Comparison of ENCODE assay signal across 1 cellular context in the genomic region with DNA sequence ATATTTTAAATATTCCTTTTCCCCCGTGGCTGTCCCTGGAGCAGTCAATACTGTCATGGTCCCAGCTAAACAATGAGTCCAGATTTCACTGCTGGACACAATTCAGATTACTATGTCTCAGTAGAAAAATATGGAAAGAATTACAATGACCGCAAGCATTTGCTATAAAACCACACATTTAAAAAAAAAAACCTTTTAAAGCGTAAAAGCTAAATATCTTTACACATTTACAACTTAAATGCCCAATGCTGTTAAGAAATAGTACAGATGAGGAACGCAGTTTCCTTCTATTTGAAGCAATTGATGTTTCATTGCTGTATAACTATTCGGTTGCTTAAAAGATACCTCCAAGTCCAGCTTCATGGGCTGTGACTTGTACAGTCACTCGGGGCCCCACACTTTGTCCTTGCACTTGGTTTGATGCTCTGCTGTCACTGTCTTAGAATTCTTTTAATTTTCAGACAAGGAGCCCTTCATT.
TF ChIP-seq lines count a peak whose summit lies in the region.

No MANE protein-coding gene starts in this region.

TF ChIP-seq in GM23338, 12 proteins besides CTCF, POLR2A, EP300 and RAD21 (continued from another document):
- TF ChIP-seq, protein P1, sequence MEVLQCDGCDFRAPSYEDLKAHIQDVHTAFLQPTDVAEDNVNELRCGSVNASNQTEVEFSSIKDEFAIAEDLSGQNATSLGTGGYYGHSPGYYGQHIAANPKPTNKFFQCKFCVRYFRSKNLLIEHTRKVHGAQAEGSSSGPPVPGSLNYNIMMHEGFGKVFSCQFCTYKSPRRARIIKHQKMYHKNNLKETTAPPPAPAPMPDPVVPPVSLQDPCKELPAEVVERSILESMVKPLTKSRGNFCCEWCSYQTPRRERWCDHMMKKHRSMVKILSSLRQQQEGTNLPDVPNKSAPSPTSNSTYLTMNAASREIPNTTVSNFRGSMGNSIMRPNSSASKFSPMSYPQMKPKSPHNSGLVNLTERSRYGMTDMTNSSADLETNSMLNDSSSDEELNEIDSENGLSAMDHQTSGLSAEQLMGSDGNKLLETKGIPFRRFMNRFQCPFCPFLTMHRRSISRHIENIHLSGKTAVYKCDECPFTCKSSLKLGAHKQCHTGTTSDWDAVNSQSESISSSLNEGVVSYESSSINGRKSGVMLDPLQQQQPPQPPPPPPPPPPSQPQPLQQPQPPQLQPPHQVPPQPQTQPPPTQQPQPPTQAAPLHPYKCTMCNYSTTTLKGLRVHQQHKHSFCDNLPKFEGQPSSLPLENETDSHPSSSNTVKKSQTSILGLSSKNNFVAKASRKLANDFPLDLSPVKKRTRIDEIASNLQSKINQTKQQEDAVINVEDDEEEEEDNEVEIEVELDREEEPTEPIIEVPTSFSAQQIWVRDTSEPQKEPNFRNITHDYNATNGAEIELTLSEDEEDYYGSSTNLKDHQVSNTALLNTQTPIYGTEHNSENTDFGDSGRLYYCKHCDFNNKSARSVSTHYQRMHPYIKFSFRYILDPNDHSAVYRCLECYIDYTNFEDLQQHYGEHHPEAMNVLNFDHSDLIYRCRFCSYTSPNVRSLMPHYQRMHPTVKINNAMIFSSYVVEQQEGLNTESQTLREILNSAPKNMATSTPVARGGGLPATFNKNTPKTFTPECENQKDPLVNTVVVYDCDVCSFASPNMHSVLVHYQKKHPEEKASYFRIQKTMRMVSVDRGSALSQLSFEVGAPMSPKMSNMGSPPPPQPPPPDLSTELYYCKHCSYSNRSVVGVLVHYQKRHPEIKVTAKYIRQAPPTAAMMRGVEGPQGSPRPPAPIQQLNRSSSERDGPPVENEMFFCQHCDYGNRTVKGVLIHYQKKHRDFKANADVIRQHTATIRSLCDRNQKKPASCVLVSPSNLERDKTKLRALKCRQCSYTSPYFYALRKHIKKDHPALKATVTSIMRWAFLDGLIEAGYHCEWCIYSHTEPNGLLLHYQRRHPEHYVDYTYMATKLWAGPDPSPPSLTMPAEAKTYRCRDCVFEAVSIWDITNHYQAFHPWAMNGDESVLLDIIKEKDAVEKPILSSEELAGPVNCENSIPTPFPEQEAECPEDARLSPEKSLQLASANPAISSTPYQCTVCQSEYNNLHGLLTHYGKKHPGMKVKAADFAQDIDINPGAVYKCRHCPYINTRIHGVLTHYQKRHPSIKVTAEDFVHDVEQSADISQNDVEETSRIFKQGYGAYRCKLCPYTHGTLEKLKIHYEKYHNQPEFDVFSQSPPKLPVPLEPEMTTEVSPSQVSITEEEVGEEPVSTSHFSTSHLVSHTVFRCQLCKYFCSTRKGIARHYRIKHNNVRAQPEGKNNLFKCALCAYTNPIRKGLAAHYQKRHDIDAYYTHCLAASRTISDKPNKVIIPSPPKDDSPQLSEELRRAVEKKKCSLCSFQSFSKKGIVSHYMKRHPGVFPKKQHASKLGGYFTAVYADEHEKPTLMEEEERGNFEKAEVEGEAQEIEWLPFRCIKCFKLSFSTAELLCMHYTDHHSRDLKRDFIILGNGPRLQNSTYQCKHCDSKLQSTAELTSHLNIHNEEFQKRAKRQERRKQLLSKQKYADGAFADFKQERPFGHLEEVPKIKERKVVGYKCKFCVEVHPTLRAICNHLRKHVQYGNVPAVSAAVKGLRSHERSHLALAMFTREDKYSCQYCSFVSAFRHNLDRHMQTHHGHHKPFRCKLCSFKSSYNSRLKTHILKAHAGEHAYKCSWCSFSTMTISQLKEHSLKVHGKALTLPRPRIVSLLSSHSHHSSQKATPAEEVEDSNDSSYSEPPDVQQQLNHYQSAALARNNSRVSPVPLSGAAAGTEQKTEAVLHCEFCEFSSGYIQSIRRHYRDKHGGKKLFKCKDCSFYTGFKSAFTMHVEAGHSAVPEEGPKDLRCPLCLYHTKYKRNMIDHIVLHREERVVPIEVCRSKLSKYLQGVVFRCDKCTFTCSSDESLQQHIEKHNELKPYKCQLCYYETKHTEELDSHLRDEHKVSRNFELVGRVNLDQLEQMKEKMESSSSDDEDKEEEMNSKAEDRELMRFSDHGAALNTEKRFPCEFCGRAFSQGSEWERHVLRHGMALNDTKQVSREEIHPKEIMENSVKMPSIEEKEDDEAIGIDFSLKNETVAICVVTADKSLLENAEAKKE (CRISPR knock-in tag; IDR thresholded peaks at IDR 0.05): no peak
- TF ChIP-seq CREB1 (CRISPR knock-in tag; IDR thresholded peaks at IDR 0.05; ENCODE audit: low read depth) (no peak), JUNB (IDR thresholded peaks at IDR 0.05; ENCODE audit: unreplicated experiment) (no peak), ZNF331 (CRISPR knock-in tag; IDR thresholded peaks at IDR 0.05; ENCODE audit: low read depth) (no peak)
- TF ChIP-seq, protein P2, sequence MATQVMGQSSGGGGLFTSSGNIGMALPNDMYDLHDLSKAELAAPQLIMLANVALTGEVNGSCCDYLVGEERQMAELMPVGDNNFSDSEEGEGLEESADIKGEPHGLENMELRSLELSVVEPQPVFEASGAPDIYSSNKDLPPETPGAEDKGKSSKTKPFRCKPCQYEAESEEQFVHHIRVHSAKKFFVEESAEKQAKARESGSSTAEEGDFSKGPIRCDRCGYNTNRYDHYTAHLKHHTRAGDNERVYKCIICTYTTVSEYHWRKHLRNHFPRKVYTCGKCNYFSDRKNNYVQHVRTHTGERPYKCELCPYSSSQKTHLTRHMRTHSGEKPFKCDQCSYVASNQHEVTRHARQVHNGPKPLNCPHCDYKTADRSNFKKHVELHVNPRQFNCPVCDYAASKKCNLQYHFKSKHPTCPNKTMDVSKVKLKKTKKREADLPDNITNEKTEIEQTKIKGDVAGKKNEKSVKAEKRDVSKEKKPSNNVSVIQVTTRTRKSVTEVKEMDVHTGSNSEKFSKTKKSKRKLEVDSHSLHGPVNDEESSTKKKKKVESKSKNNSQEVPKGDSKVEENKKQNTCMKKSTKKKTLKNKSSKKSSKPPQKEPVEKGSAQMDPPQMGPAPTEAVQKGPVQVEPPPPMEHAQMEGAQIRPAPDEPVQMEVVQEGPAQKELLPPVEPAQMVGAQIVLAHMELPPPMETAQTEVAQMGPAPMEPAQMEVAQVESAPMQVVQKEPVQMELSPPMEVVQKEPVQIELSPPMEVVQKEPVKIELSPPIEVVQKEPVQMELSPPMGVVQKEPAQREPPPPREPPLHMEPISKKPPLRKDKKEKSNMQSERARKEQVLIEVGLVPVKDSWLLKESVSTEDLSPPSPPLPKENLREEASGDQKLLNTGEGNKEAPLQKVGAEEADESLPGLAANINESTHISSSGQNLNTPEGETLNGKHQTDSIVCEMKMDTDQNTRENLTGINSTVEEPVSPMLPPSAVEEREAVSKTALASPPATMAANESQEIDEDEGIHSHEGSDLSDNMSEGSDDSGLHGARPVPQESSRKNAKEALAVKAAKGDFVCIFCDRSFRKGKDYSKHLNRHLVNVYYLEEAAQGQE (IDR thresholded peaks at IDR 0.05; ENCODE audit: unreplicated experiment): no peak
